Comparison of ENCODE assay signal across 6 cellular contexts in genomic region chr20:13301596-13301995, GRCh38.
"Had no signal": no experiment of that assay in that cellular context is flagged by ENCODE, and none has a peak within 500 bp of the region (broad histone marks: within the 10 kb centered on the region; RNA-seq: fewer than 3 reads in every experiment).

No MANE protein-coding gene starts in this region.

- H2AFZ ChIP-seq: GM23338 had no signal

- FAIRE-seq: H1, H54, HepG2 had no signal

- H3K4me2 ChIP-seq: GM23338 had no signal

- DNase-seq: H9, HCEC 1CT had no signal

- H3K4me3 ChIP-seq: GM23338 had no signal
